Comparison of ENCODE assay signal across 8 cellular contexts in genomic region chr22:36505998-36506635, GRCh38. TPM values are rescaled to one million over a fixed set of nuclear protein-coding genes. Genes with fewer than 3 reads are reported as not detected.
DNase-seq lines count a peak whose midpoint lies in the region; ATAC-seq and TF ChIP-seq lines count a peak whose summit lies in the region.

No MANE protein-coding gene starts in this region.

- peaks cover 25% of the 10 kb centered on the region for H3K36me3 Mint-ChIP-seq in activated CD8-positive, alpha-beta T cell treated with anti-CD3 and anti-CD28 coated beads, Interleukin-2, amount 10 ng/mL, durations not matched to agents 7 days and 5 days (ENCODE audit: low read depth)

- no peaks in the 10 kb centered on the region for H3K27me3 ChIP-seq in smooth muscle cell (ENCODE audit: low read depth)

- H3K9me3 Mint-ChIP-seq in activated CD8-positive, alpha-beta T cell treated with anti-CD3 and anti-CD28 coated beads, Interleukin-2, amount 10 ng/mL, durations not matched to agents 7 days and 5 days (ENCODE audit: insufficient read depth): no peaks in the 10 kb centered on the region

- H3K4me3 Mint-ChIP-seq in activated CD8-positive, alpha-beta T cell treated with anti-CD3 and anti-CD28 coated beads, Interleukin-2, amount 10 ng/mL, durations not matched to agents 7 days and 5 days: peak overlapping the region; percentile 66

- H3F3A ChIP-seq in smooth muscle cell (ENCODE audit: low read depth): peaks cover 8% of the 10 kb centered on the region

- no peaks in the 10 kb centered on the region for H3K36me3 ChIP-seq in smooth muscle cell (ENCODE audit: low read depth)

- H3K27me3 Mint-ChIP-seq in activated CD8-positive, alpha-beta T cell treated with anti-CD3 and anti-CD28 coated beads, Interleukin-2, amount 10 ng/mL, durations not matched to agents 7 days and 5 days (ENCODE audit: low read depth): no peaks in the 10 kb centered on the region

- POLR2A ChIA-PET in activated CD8-positive, alpha-beta T cell treated with anti-CD3 and anti-CD28 coated beads, Interleukin-2, amount 10 ng/mL, durations not matched to agents 7 days and 5 days (lab: Charles Lee): no interaction called here
- POLR2A ChIA-PET in GM10248 (lab: Yijun Ruan, JAX): interaction anchor here (0.6 to 1.3 kb wide), 2 partner anchors 13 to 49 kb away, joined by 3 to 5 read pairs; no protein-coding TSS in a partner anchor

- H3K4me2 ChIP-seq in smooth muscle cell: peak overlapping the region; percentile 84

- H3K27ac Mint-ChIP-seq in activated CD8-positive, alpha-beta T cell treated with anti-CD3 and anti-CD28 coated beads, Interleukin-2, amount 10 ng/mL, durations not matched to agents 7 days and 5 days: peak overlapping the region; percentile 72

- no peaks in the 10 kb centered on the region for H3K79me2 ChIP-seq in smooth muscle cell (ENCODE audit: low read depth)

- H3K9me3 ChIP-seq in smooth muscle cell (replicated peaks; ENCODE audit: low read depth): no peaks in the 10 kb centered on the region

- no peak overlapping the region for H3K9ac ChIP-seq in smooth muscle cell (ENCODE audit: low read depth)

- peaks cover 20% of the 10 kb centered on the region for H3K4me1 Mint-ChIP-seq in activated CD8-positive, alpha-beta T cell treated with anti-CD3 and anti-CD28 coated beads, Interleukin-2, amount 10 ng/mL, durations not matched to agents 7 days and 5 days (ENCODE audit: low read depth)

- TF ChIP-seq CTCF in HFF-Myc (IDR thresholded peaks at IDR 0.05; ENCODE audit: low read depth, low read length, missing control alignments): no peak
- no peak for TF ChIP-seq CTCF in smooth muscle cell (IDR thresholded peaks at IDR 0.05; ENCODE audit: borderline replicate concordance, insufficient read depth, poor library complexity, severe bottlenecking)
- TF ChIP-seq CTCF in GM10248 (IDR thresholded peaks at IDR 0.05; ENCODE audit: control extremely low read depth, extremely low read depth, low read depth, missing control alignments): no peak

- peaks cover under 1% of the 10 kb centered on the region for H4K20me1 ChIP-seq in smooth muscle cell (ENCODE audit: low read depth)

- H3K4me3 ChIP-seq in HFF-Myc (replicated peaks; ENCODE audit: low read depth, low read length) (peak overlapping the region; percentile 46), iPS-11a (ENCODE audit: low read depth, low read length) (peak overlapping the region; percentile 31), smooth muscle cell (peak overlapping the region; percentile 60)

- H3K4me1 ChIP-seq in smooth muscle cell (ENCODE audit: low read depth): no peaks in the 10 kb centered on the region

- no peak overlapping the region for H3K27ac ChIP-seq in smooth muscle cell (ENCODE audit: low read depth)

- CTCF ChIA-PET in activated CD8-positive, alpha-beta T cell treated with anti-CD3 and anti-CD28 coated beads, Interleukin-2, amount 10 ng/mL, durations not matched to agents 7 days and 5 days (lab: Charles Lee): interaction anchor here (0.9 to 2.5 kb wide), 3 partner anchors 19 to 228 kb away, joined by 3 to 9 read pairs (median 4); no protein-coding TSS in a partner anchor
- CTCF ChIA-PET in GM10248 (lab: Yijun Ruan, JAX): interaction anchor here (1.2 kb wide), 1 partner anchor 204 kb away, joined by 7 read pairs; no protein-coding TSS in a partner anchor

- 97% methylated on average over 57 of the region's 60 CpGs for WGBS in smooth muscle cell (ENCODE audit: low lambda C conversion rate)

- peak overlapping the region; percentile 62 for H2AFZ ChIP-seq in smooth muscle cell (ENCODE audit: low read depth)

- ATAC-seq in activated CD8-positive, alpha-beta T cell treated with anti-CD3 and anti-CD28 coated beads, Interleukin-2, amount 10 ng/mL, durations not matched to agents 7 days and 5 days: no peak
- ATAC-seq in HG03097 (IDR thresholded peaks at IDR 0.05; ENCODE audit: low FRiP score, unreplicated experiment): no peak
- no peak for ATAC-seq in GM19395 (IDR thresholded peaks at IDR 0.05; ENCODE audit: unreplicated experiment)
- ATAC-seq in GM19452 (IDR thresholded peaks at IDR 0.05; ENCODE audit: unreplicated experiment): no peak

- DNase-seq in HFF-Myc (ENCODE audit: extremely low read depth, low read depth): no peak
- DNase-seq in activated CD8-positive, alpha-beta T cell treated with anti-CD3 and anti-CD28 coated beads, Interleukin-2, amount 10 ng/mL, durations not matched to agents 7 days and 5 days: no peak
- no peak for DNase-seq in smooth muscle cell (lab: John Stamatoyannopoulos, UW; ENCODE audit: unreplicated experiment)
- DNase-seq in GM10248 (ENCODE audit: extremely low spot score): no peak

RNA-seq across cellular contexts. Expression of gene FOXRED2, which starts 0.7 kb away (rescaled TPM):
- total RNA-seq in activated CD8-positive, alpha-beta T cell treated with anti-CD3 and anti-CD28 coated beads, Interleukin-2, amount 10 ng/mL, durations not matched to agents 7 days and 5 days: 10 to 100 TPM; 19.0 to 20.3 TPM
- 2.8 and 3.1 TPM in 2 replicates for total RNA-seq in smooth muscle cell
- polyA plus RNA-seq in smooth muscle cell: 4.2 and 5.2 TPM in 2 replicates

RNA-seq across cellular contexts. Expression of gene EIF3D, which starts 22.8 kb away (rescaled TPM):
- total RNA-seq in activated CD8-positive, alpha-beta T cell treated with anti-CD3 and anti-CD28 coated beads, Interleukin-2, amount 10 ng/mL, durations not matched to agents 7 days and 5 days: 100 to 1,000 TPM; 186 to 190 TPM
- 258 and 323 TPM in 2 replicates for total RNA-seq in smooth muscle cell
- polyA plus RNA-seq in smooth muscle cell: 82.7 and 101 TPM in 2 replicates

RNA-seq across cellular contexts. Expression of gene TXN2, which starts 24.7 kb away (rescaled TPM):
- 10 to 100 TPM; 74.1 to 78.4 TPM for total RNA-seq in activated CD8-positive, alpha-beta T cell treated with anti-CD3 and anti-CD28 coated beads, Interleukin-2, amount 10 ng/mL, durations not matched to agents 7 days and 5 days
- 15.1 and 17.0 TPM in 2 replicates for total RNA-seq in smooth muscle cell
- 86.9 and 97.0 TPM in 2 replicates for polyA plus RNA-seq in smooth muscle cell
